ENCODE assay signal across 11 cellular contexts in genomic region chr2:25159947-25160346, GRCh38.
DNase-seq lines count a peak whose midpoint lies in the region; ATAC-seq and TF ChIP-seq lines count a peak whose summit lies in the region.
"Had no signal": no experiment of that assay in that cellular context is flagged by ENCODE, and none has a peak within 500 bp of the region (broad histone marks: within the 10 kb centered on the region; RNA-seq: fewer than 3 reads in every experiment).

No MANE protein-coding gene starts in this region.

- no peak for TF ChIP-seq CTCF in fibroblast of mammary gland (conservative IDR thresholded peaks at IDR 0.05; ENCODE audit: control insufficient read depth, insufficient read depth, low read depth, low read length)

- H3K4me3 ChIP-seq in fibroblast of mammary gland (ENCODE audit: control insufficient read depth, low read depth, low read length): no peak overlapping the region

- no peak for DNase-seq in activated naive CD4-positive, alpha-beta T cell treated with Interleukin-2 at 50 U/mL for 16 hours
- DNase-seq in RKO (ENCODE audit: low spot score): peak; percentile 24
- DNase-seq in fibroblast of mammary gland (ENCODE audit: low read depth): peak; percentile 8
- peak; percentile 15 for DNase-seq in stimulated activated naive CD8-positive, alpha-beta T cell treated with anti-CD3 and anti-CD28 coated beads, Interleukin-15, Interleukin-2, amounts not matched to agents 100 U/mL and 50 U/mL, for 24 hours
- DNase-seq in NCI-H1105 treated with DMSO at 0.1 percent for 48 hours (lab: John Stamatoyannopoulos, UW): no peak
- no peak for DNase-seq in stimulated activated naive CD4-positive, alpha-beta T cell (lab: John Stamatoyannopoulos, UW)
- DNase-seq: adrenal gland; Calu3; stimulated activated CD4-positive, alpha-beta T cell treated with anti-CD3 and anti-CD28 coated beads, Interleukin-2, amount 100 ng/mL, for 48 hours had no signal

- H3K9me3 Mint-ChIP-seq in activated naive CD4-positive, alpha-beta T cell treated with anti-CD3 and anti-CD28 coated beads, Interleukin-2, amount 50 U/mL, for 24 hours: no peaks in the 10 kb centered on the region

- no peaks in the 10 kb centered on the region for H3K27me3 Mint-ChIP-seq in activated naive CD4-positive, alpha-beta T cell treated with anti-CD3 and anti-CD28 coated beads, Interleukin-2, amount 50 U/mL, for 24 hours

- H3K4me3 Mint-ChIP-seq in activated naive CD4-positive, alpha-beta T cell treated with anti-CD3 and anti-CD28 coated beads, Interleukin-2, amount 50 U/mL, for 24 hours: peak overlapping the region; percentile 79

- H3K27ac Mint-ChIP-seq in activated naive CD4-positive, alpha-beta T cell treated with anti-CD3 and anti-CD28 coated beads, Interleukin-2, amount 50 U/mL, for 24 hours: peak overlapping the region; percentile 14

- H3K4me1 Mint-ChIP-seq in activated naive CD4-positive, alpha-beta T cell treated with anti-CD3 and anti-CD28 coated beads, Interleukin-2, amount 50 U/mL, for 24 hours: peaks cover 17% of the 10 kb centered on the region

- H3K36me3 Mint-ChIP-seq in activated naive CD4-positive, alpha-beta T cell treated with anti-CD3 and anti-CD28 coated beads, Interleukin-2, amount 50 U/mL, for 24 hours: peaks cover 2% of the 10 kb centered on the region

- no peak for ATAC-seq in stimulated activated naive CD8-positive, alpha-beta T cell treated with anti-CD3 and anti-CD28 coated beads, Interleukin-15, Interleukin-2, amounts not matched to agents 100 U/mL and 50 U/mL, for 24 hours
- ATAC-seq in HG03135 (IDR thresholded peaks at IDR 0.05; ENCODE audit: unreplicated experiment): no peak

Comparison
In these comparisons a context has a peak if more than half of its experiments do, and no peak if none do; other contexts are left out.
1. DNase-seq: peak in RKO (single experiment), fibroblast of mammary gland (single experiment) and stimulated activated naive CD8-positive, alpha-beta T cell treated with anti-CD3 and anti-CD28 coated beads, Interleukin-15, Interleukin-2, amounts not matched to agents 100 U/mL and 50 U/mL, for 24 hours (single experiment); none in activated naive CD4-positive, alpha-beta T cell treated with Interleukin-2 at 50 U/mL for 16 hours (single experiment), NCI-H1105 treated with DMSO at 0.1 percent for 48 hours (single experiment) and stimulated activated naive CD4-positive, alpha-beta T cell (0 of 6).